ENCODE assay signal across 34 cellular contexts in the genomic region with DNA sequence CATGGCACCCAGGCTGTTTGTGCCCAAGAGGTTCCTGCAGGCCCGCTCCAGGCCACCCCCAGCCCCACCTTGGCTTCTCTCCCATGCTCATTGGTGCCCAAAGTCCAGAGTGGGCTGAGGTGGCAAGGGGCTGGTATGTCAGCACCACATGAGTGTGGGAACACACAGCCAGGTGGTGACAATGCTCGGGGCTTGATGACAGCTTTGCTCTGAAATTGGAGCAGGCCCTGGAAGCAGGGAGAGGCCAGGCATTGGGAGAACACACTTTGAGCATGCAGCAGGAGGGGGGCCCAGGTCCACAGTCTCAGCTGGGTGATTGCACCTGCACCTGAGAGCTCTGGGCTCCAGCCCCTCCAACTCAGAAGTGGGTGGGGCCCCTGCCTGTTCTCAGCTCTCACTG.
"Had no signal": no experiment of that assay in that cellular context is flagged by ENCODE, and none has a peak within 500 bp of the region (broad histone marks: within the 10 kb centered on the region; RNA-seq: fewer than 3 reads in every experiment).

No MANE protein-coding gene starts in this region.

- H3K4me1 ChIP-seq: esophagus squamous epithelium, heart right ventricle, parathyroid adenoma, right lobe of liver, testis, tibial artery, upper lobe of left lung, uterus had no signal

- FAIRE-seq: endometrium, islet of Langerhans had no signal

- H3K36me3 Mint-ChIP-seq: naive B cell had no signal

- H3K27ac ChIP-seq: esophagus squamous epithelium, heart right ventricle, parathyroid adenoma, right lobe of liver, testis, tibial artery, upper lobe of left lung, uterus had no signal

- H3K36me3 ChIP-seq: esophagus squamous epithelium, heart right ventricle, right lobe of liver, tibial artery, upper lobe of left lung, uterus had no signal

- H3K4me3 ChIP-seq: esophagus squamous epithelium, heart right ventricle, lung, mucosa of descending colon, right lobe of liver, smooth muscle cell, testis, tibial artery, upper lobe of left lung, uterus had no signal

- H3K27me3 ChIP-seq: esophagus squamous epithelium, heart right ventricle, right lobe of liver, testis, tibial artery, upper lobe of left lung, uterus had no signal

- DNase-seq: cortex of kidney; effector memory CD8-positive, alpha-beta T cell; erythroblast; esophagus squamous epithelium; foreskin melanocyte; glutamatergic neuron; heart right ventricle; hippocampal formation; kidney glomerular epithelial cell; left colon; left ventricle myocardium superior; mesenchymal stem cell; mucosa of descending colon; naive B cell; right lobe of liver; stimulated activated CD4-positive, alpha-beta T cell treated with anti-CD3 and anti-CD28 coated beads, Interleukin-12 subunit alpha, Interleukin-12 subunit beta, amount 100 ng/mL, for 4 hours; stimulated activated CD4-positive, alpha-beta T cell treated with anti-CD3 and anti-CD28 coated beads, Interleukin-1b, Interleukin-23, amount 100 ng/mL, for 48 hours; stimulated activated CD4-positive, alpha-beta T cell treated with anti-CD3 and anti-CD28 coated beads, Interleukin-4, amount 100 ng/mL, for 1 hour; stimulated activated CD8-positive, alpha-beta memory T cell treated with anti-CD3 and anti-CD28 coated beads, Interleukin-4, amount 100 ng/mL, for 48 hours; stimulated activated naive CD4-positive, alpha-beta T cell treated with Interleukin-2 at 50 U/mL for 16 hours; substantia nigra; testis; tibial artery; uterus had no signal

- ATAC-seq: effector memory CD8-positive, alpha-beta T cell; left colon; left ventricle myocardium superior; mucosa of descending colon; natural killer cell treated with Interleukin-12 subunit alpha and Interleukin-12 subunit beta and Interleukin-15 and Interleukin-18, amount 100 ng/mL, for 72 hours had no signal

- H3K4me3 Mint-ChIP-seq: effector memory CD8-positive, alpha-beta T cell; mesothelial cell of epicardium; naive B cell; natural killer cell treated with Interleukin-12 subunit alpha and Interleukin-12 subunit beta and Interleukin-15 and Interleukin-18, amount 100 ng/mL, for 72 hours; neural crest cell had no signal

- H3K27ac Mint-ChIP-seq: effector memory CD8-positive, alpha-beta T cell; mesothelial cell of epicardium; naive B cell; natural killer cell treated with Interleukin-12 subunit alpha and Interleukin-12 subunit beta and Interleukin-15 and Interleukin-18, amount 100 ng/mL, for 72 hours; progenitor cell of endocrine pancreas had no signal

- H3K27me3 Mint-ChIP-seq: effector memory CD8-positive, alpha-beta T cell; naive B cell; natural killer cell treated with Interleukin-12 subunit alpha and Interleukin-12 subunit beta and Interleukin-15 and Interleukin-18, amount 100 ng/mL, for 72 hours; progenitor cell of endocrine pancreas had no signal

- H3K9me3 ChIP-seq: mucosa of descending colon, testis, tibial artery, upper lobe of left lung, uterus had no signal

- H3K4me1 Mint-ChIP-seq: naive B cell had no signal
